Comparison of ENCODE assay signal across 1 cellular context in the genomic region with DNA sequence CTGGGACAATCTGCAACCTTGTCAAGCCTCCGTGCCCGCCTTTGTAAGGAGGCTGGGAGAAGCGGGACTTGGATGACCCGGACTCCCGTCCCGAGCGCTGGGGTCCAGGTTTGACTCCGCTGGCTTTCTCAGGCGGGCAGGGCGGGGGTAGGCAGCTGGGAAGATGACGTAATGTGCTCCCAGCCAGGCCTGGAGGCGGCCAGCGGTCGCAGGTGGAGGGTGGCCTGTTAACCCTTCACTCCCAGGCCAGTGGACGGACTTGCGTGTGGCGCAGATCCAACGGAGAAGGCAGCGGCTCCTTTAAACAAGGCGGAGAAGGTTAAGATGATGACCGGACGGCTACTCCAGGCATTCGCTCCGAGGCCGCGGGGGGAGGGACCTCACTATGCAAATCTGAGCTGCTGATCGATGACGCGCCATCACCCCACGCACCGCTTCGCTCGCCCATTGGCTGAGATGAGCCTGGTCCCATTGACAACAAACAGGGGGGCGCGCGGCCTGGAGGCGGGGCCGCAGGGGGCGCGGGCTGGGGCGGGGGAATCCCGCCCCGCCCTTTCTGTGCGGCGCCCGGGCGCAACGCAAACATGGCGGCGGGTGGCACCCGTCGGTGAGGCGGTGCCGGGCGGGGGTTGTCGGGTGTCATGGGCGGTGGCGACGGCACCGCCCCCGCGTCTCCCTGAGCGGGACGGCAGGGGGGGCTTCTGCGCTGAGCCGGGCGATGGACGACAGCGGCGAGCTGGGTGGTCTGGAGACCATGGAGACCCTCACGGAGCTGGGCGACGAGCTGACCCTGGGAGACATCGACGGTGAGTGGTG.
A peak's percentile ranks its signal among the peaks of the same experiment; 100 is the strongest.
TF ChIP-seq lines count a peak whose summit lies in the region.

A gene (plus strand): TSS at position 553 of the 816 bp plus-strand sequence. CDS start 166 bp downstream, at position 719.

TF ChIP-seq in HepG2, 621 proteins besides CTCF, POLR2A, EP300 and RAD21 (continued from another document and continues in another):
- TF ChIP-seq, protein P1, sequence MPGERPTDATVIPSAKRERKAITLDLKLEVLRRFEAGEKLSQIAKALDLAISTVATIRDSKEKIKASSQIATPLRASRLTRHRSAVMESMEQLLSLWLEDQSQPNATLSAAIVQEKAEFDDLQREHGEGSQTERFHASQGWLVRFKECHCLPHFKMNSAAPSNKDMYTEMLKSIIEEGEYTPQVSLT (CRISPR knock-in tag; IDR thresholded peaks at IDR 0.05; ENCODE audit: borderline replicate concordance, low read depth): no peak; the same call in 1 of the 2 replicates
- TF ChIP-seq KLF9 (CRISPR knock-in tag; IDR thresholded peaks at IDR 0.05; ENCODE audit: low read depth) (0 out of 2 replicates have a peak, but pooled peaks have one; percentile 24), ETV5 (CRISPR knock-in tag; IDR thresholded peaks at IDR 0.05; ENCODE audit: borderline replicate concordance) (0 out of 2 replicates have a peak, but pooled peaks have one; percentile 2), ELF3 (CRISPR knock-in tag; IDR thresholded peaks at IDR 0.05) (peak; percentile 49; the same call in 1 of the 2 replicates), ZNF317 (CRISPR knock-in tag; IDR thresholded peaks at IDR 0.05) (peak; percentile 87), TBL1XR1 (IDR thresholded peaks at IDR 0.05; ENCODE audit: borderline replicate concordance, low read length, partially characterized antibody) (no peak), NR2F2 (IDR thresholded peaks at IDR 0.05; ENCODE audit: borderline replicate concordance, low read depth) (peak; percentile 38; the same call in 1 of the 2 replicates), MTA1 (CRISPR knock-in tag; IDR thresholded peaks at IDR 0.05; ENCODE audit: borderline replicate concordance) (peak; percentile 80), ZEB1 (IDR thresholded peaks at IDR 0.05; ENCODE audit: insufficient replicate concordance, low read depth) (no peak), NFYB (CRISPR knock-in tag; IDR thresholded peaks at IDR 0.05) (peak; percentile 90), RELA (CRISPR knock-in tag; IDR thresholded peaks at IDR 0.05) (no peak; the same call in 1 of the 2 replicates), HOXA5 (CRISPR knock-in tag; IDR thresholded peaks at IDR 0.05) (peak; percentile 41; the same call in 1 of the 2 replicates), AHR (CRISPR knock-in tag; IDR thresholded peaks at IDR 0.05) (no peak; the same call in 1 of the 2 replicates), TEAD2 (CRISPR knock-in tag; IDR thresholded peaks at IDR 0.05) (no peak), ZNF225 (CRISPR knock-in tag; IDR thresholded peaks at IDR 0.05) (no peak), DMAP1 (CRISPR knock-in tag; IDR thresholded peaks at IDR 0.05) (peak; percentile 67), ZNF672 (CRISPR knock-in tag; IDR thresholded peaks at IDR 0.05) (no peak; the same call in 1 of the 2 replicates), SRSF9 (IDR thresholded peaks at IDR 0.05; ENCODE audit: borderline replicate concordance, insufficient read depth, low read depth, low read length, poor library complexity, severe bottlenecking) (no peak), SCMH1 (CRISPR knock-in tag; IDR thresholded peaks at IDR 0.05; ENCODE audit: borderline replicate concordance) (no peak), HNRNPK (IDR thresholded peaks at IDR 0.05; ENCODE audit: low read depth, low read length, poor library complexity, severe bottlenecking) (peak; percentile 12), GFI1 (CRISPR knock-in tag; IDR thresholded peaks at IDR 0.05; ENCODE audit: borderline replicate concordance) (no peak; the same call in 1 of the 2 replicates), ZBTB20 (CRISPR knock-in tag; IDR thresholded peaks at IDR 0.05; ENCODE audit: borderline replicate concordance, low read depth) (peak; percentile 71; the same call in 1 of the 2 replicates), TARDBP (CRISPR knock-in tag; IDR thresholded peaks at IDR 0.05) (peak; percentile 93), CAMTA2 (CRISPR knock-in tag; IDR thresholded peaks at IDR 0.05; ENCODE audit: borderline replicate concordance) (no peak; the same call in 1 of the 2 replicates), HDAC2 (CRISPR knock-in tag; IDR thresholded peaks at IDR 0.05) (peak; percentile 70), HCFC1 (IDR thresholded peaks at IDR 0.05; ENCODE audit: low read depth, low read length) (0 out of 2 replicates have a peak, but pooled peaks have one; percentile 13), MTF2 (CRISPR knock-in tag; IDR thresholded peaks at IDR 0.05; ENCODE audit: borderline replicate concordance) (0 out of 2 replicates have a peak, but pooled peaks have one; percentile 46), FOXK2 (IDR thresholded peaks at IDR 0.05) (peak; percentile 51), ZIK1 (CRISPR knock-in tag; IDR thresholded peaks at IDR 0.05; ENCODE audit: borderline replicate concordance, low read depth) (no peak), SATB2 (CRISPR knock-in tag; IDR thresholded peaks at IDR 0.05) (no peak), TP53 (CRISPR knock-in tag; conservative IDR thresholded peaks at IDR 0.05) (no peak), MYNN (CRISPR knock-in tag; IDR thresholded peaks at IDR 0.05; ENCODE audit: low read depth) (no peak), ZBTB38 (CRISPR knock-in tag; IDR thresholded peaks at IDR 0.05) (peak; percentile 84), ZNF282 (IDR thresholded peaks at IDR 0.05; ENCODE audit: partially characterized antibody) (no peak), ZFX (CRISPR knock-in tag; IDR thresholded peaks at IDR 0.05; ENCODE audit: low read depth) (peak; percentile 77), HOXA3 (CRISPR knock-in tag; IDR thresholded peaks at IDR 0.05) (peak; percentile 75), RXRA (CRISPR knock-in tag; IDR thresholded peaks at IDR 0.05) (peak; percentile 66; the same call in 1 of the 2 replicates), ZNF367 (CRISPR knock-in tag; IDR thresholded peaks at IDR 0.05; ENCODE audit: borderline replicate concordance) (0 out of 2 replicates have a peak, but pooled peaks have one; percentile 10), ZNF138 (CRISPR knock-in tag; IDR thresholded peaks at IDR 0.05; ENCODE audit: low read depth) (peak; percentile 82), ZNF235 (CRISPR knock-in tag; IDR thresholded peaks at IDR 0.05; ENCODE audit: borderline replicate concordance) (peak; percentile 54; the same call in 1 of the 2 replicates), ZNF678 (CRISPR knock-in tag; IDR thresholded peaks at IDR 0.05) (no peak; the same call in 1 of the 2 replicates), ZNF180 (CRISPR knock-in tag; IDR thresholded peaks at IDR 0.05; ENCODE audit: borderline replicate concordance, low read depth) (no peak)
- TF ChIP-seq, protein P2, sequence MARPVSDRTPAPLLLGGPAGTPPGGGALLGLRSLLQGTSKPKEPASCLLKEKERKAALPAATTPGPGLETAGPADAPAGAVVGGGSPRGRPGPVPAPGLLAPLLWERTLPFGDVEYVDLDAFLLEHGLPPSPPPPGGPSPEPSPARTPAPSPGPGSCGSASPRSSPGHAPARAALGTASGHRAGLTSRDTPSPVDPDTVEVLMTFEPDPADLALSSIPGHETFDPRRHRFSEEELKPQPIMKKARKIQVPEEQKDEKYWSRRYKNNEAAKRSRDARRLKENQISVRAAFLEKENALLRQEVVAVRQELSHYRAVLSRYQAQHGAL (CRISPR knock-in tag; IDR thresholded peaks at IDR 0.05; ENCODE audit: not compliant biosample characterization): no peak
- TF ChIP-seq, protein P3, sequence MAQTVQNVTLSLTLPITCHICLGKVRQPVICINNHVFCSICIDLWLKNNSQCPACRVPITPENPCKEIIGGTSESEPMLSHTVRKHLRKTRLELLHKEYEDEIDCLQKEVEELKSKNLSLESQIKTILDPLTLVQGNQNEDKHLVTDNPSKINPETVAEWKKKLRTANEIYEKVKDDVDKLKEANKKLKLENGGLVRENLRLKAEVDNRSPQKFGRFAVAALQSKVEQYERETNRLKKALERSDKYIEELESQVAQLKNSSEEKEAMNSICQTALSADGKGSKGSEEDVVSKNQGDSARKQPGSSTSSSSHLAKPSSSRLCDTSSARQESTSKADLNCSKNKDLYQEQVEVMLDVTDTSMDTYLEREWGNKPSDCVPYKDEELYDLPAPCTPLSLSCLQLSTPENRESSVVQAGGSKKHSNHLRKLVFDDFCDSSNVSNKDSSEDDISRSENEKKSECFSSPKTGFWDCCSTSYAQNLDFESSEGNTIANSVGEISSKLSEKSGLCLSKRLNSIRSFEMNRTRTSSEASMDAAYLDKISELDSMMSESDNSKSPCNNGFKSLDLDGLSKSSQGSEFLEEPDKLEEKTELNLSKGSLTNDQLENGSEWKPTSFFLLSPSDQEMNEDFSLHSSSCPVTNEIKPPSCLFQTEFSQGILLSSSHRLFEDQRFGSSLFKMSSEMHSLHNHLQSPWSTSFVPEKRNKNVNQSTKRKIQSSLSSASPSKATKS (CRISPR knock-in tag; IDR thresholded peaks at IDR 0.05): no peak
- TF ChIP-seq, protein P4, sequence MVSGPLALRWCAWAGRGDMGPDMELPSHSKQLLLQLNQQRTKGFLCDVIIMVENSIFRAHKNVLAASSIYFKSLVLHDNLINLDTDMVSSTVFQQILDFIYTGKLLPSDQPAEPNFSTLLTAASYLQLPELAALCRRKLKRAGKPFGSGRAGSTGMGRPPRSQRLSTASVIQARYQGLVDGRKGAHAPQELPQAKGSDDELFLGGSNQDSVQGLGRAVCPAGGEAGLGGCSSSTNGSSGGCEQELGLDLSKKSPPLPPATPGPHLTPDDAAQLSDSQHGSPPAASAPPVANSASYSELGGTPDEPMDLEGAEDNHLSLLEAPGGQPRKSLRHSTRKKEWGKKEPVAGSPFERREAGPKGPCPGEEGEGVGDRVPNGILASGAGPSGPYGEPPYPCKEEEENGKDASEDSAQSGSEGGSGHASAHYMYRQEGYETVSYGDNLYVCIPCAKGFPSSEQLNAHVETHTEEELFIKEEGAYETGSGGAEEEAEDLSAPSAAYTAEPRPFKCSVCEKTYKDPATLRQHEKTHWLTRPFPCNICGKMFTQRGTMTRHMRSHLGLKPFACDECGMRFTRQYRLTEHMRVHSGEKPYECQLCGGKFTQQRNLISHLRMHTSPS (CRISPR knock-in tag; IDR thresholded peaks at IDR 0.05; ENCODE audit: low read depth): peak; percentile 84
- TF ChIP-seq, protein P5, sequence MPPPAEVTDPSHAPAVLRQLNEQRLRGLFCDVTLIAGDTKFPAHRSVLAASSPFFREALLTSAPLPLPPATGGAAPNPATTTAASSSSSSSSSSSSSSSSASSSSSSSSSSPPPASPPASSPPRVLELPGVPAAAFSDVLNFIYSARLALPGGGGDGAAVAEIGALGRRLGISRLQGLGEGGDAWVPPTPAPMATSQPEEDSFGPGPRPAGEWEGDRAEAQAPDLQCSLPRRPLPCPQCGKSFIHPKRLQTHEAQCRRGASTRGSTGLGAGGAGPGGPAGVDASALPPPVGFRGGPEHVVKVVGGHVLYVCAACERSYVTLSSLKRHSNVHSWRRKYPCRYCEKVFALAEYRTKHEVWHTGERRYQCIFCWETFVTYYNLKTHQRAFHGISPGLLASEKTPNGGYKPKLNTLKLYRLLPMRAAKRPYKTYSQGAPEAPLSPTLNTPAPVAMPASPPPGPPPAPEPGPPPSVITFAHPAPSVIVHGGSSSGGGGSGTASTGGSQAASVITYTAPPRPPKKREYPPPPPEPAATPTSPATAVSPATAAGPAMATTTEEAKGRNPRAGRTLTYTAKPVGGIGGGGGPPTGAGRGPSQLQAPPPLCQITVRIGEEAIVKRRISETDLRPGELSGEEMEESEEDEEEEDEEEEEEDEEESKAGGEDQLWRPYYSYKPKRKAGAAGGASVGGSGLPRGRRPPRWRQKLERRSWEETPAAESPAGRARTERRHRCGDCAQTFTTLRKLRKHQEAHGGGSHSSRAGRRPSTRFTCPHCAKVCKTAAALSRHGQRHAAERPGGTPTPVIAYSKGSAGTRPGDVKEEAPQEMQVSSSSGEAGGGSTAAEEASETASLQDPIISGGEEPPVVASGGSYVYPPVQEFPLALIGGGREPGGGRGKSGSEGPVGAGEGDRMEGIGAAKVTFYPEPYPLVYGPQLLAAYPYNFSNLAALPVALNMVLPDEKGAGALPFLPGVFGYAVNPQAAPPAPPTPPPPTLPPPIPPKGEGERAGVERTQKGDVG (CRISPR knock-in tag; IDR thresholded peaks at IDR 0.05; ENCODE audit: borderline replicate concordance): peak; percentile 27; the same call in 1 of the 2 replicates
- TF ChIP-seq, protein P6, sequence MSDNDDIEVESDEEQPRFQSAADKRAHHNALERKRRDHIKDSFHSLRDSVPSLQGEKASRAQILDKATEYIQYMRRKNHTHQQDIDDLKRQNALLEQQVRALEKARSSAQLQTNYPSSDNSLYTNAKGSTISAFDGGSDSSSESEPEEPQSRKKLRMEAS (IDR thresholded peaks at IDR 0.05): peak; percentile 86
- TF ChIP-seq, protein P7, sequence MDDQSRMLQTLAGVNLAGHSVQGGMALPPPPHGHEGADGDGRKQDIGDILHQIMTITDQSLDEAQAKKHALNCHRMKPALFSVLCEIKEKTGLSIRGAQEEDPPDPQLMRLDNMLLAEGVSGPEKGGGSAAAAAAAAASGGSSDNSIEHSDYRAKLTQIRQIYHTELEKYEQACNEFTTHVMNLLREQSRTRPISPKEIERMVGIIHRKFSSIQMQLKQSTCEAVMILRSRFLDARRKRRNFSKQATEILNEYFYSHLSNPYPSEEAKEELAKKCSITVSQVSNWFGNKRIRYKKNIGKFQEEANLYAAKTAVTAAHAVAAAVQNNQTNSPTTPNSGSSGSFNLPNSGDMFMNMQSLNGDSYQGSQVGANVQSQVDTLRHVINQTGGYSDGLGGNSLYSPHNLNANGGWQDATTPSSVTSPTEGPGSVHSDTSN (CRISPR knock-in tag; IDR thresholded peaks at IDR 0.05; ENCODE audit: borderline replicate concordance): no peak
- TF ChIP-seq, protein P8, sequence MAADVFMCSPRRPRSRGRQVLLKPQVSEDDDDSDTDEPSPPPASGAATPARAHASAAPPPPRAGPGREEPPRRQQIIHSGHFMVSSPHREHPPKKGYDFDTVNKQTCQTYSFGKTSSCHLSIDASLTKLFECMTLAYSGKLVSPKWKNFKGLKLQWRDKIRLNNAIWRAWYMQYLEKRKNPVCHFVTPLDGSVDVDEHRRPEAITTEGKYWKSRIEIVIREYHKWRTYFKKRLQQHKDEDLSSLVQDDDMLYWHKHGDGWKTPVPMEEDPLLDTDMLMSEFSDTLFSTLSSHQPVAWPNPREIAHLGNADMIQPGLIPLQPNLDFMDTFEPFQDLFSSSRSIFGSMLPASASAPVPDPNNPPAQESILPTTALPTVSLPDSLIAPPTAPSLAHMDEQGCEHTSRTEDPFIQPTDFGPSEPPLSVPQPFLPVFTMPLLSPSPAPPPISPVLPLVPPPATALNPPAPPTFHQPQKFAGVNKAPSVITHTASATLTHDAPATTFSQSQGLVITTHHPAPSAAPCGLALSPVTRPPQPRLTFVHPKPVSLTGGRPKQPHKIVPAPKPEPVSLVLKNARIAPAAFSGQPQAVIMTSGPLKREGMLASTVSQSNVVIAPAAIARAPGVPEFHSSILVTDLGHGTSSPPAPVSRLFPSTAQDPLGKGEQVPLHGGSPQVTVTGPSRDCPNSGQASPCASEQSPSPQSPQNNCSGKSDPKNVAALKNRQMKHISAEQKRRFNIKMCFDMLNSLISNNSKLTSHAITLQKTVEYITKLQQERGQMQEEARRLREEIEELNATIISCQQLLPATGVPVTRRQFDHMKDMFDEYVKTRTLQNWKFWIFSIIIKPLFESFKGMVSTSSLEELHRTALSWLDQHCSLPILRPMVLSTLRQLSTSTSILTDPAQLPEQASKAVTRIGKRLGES (CRISPR knock-in tag; IDR thresholded peaks at IDR 0.05; ENCODE audit: borderline replicate concordance): no peak
- TF ChIP-seq, protein P9, sequence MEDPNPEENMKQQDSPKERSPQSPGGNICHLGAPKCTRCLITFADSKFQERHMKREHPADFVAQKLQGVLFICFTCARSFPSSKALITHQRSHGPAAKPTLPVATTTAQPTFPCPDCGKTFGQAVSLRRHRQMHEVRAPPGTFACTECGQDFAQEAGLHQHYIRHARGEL (CRISPR knock-in tag; IDR thresholded peaks at IDR 0.05): no peak
